20 cellular contexts compared by ENCODE assay signal in genomic region chr15:56972426-56972825, GRCh38. TPM values are rescaled to one million over a fixed set of nuclear protein-coding genes. Genes with fewer than 3 reads are reported as not detected.
DNase-seq lines count a peak whose midpoint lies in the region; ATAC-seq, FAIRE-seq and TF ChIP-seq lines count a peak whose summit lies in the region.
"Had no signal": no experiment of that assay in that cellular context is flagged by ENCODE, and none has a peak within 500 bp of the region (broad histone marks: within the 10 kb centered on the region; RNA-seq: fewer than 3 reads in every experiment).

No MANE protein-coding gene starts in this region.

- no peak for ATAC-seq in GM23338
- ATAC-seq in Panc1: 0 out of 2 replicates have a peak, but pooled peaks have one; percentile 38
- peak; percentile 37 for ATAC-seq in GM12878
- ATAC-seq in mucosa of descending colon: peak; percentile 9
- ATAC-seq in GM21526 (IDR thresholded peaks at IDR 0.05; ENCODE audit: low FRiP score, unreplicated experiment): no peak
- ATAC-seq: HCT116 had no signal

- FAIRE-seq in GM12878 (lab: Jason Lieb, UNC): no peak

- no peak overlapping the region for H3K4me3 ChIP-seq in GM23338
- no peak overlapping the region for H3K4me3 ChIP-seq in Panc1 (ENCODE audit: low read depth in 2 of 2, low read length in 2 of 2)
- no peak overlapping the region for H3K4me3 ChIP-seq in GM12878
- H3K4me3 ChIP-seq in mucosa of descending colon: no peak overlapping the region

- no peak overlapping the region for H2AFZ ChIP-seq in GM23338
- no peak overlapping the region for H2AFZ ChIP-seq in GM12878 (ENCODE audit: control insufficient read depth, low read depth, low read length)

- CTCF ChIA-PET in Panc1 (lab: Charles Lee) (no interaction called here), GM12878 (lab: Yijun Ruan, JAX) (no interaction called here)

- in situ Hi-C loops in Panc1 (cut with HindIII; ENCODE audit: low pct_unique_long_range_greater_than_20kb, low sequenced_read_pairs) (no loop called here), GM12878 (cut with MboI) (no loop called here)

- TF ChIP-seq EP300 in GM12878 (IDR thresholded peaks at IDR 0.05; ENCODE audit: borderline replicate concordance in 1 of 2, control insufficient read depth in 1 of 2, low read depth in 2 of 2, low read length in 2 of 2): no peak

- no peak overlapping the region for H3K9ac ChIP-seq in GM12878 (ENCODE audit: control insufficient read depth, insufficient read depth, low read length)

- H3F3A ChIP-seq in GM23338 (replicated peaks; ENCODE audit: low read depth): no peaks in the 10 kb centered on the region

- H3K79me2 ChIP-seq in GM23338 (replicated peaks; ENCODE audit: insufficient read depth) (peaks cover 100% of the 10 kb centered on the region), GM12878 (ENCODE audit: control insufficient read depth, insufficient read depth, low read length) (peaks cover 29% of the 10 kb centered on the region)

- no peaks in the 10 kb centered on the region for H3K9me3 Mint-ChIP-seq in GM23338
- H3K9me3 Mint-ChIP-seq: CD4-positive, alpha-beta T cell had no signal

- no peak for DNase-seq in GM23338 (ENCODE audit: low spot score)
- DNase-seq in Panc1 (ENCODE audit: low read depth, low spot score): no peak
- no peak for DNase-seq in GM12878 (ENCODE audit: low read depth, low spot score)
- DNase-seq in mucosa of descending colon: no peak
- no peak for DNase-seq in T1000 (lab: John Stamatoyannopoulos, UW)
- DNase-seq in NCI-H1417 (lab: John Stamatoyannopoulos, UW): no peak
- DNase-seq in stimulated activated CD4-positive, alpha-beta T cell treated with anti-CD3 and anti-CD28 coated beads, Interleukin-4, amount 100 ng/mL, for 1 hour: no peak
- DNase-seq: Caco-2; CD4-positive, alpha-beta T cell; GF-D8; GOT3; NCI-H1105 treated with DMSO at 0.1 percent for 48 hours; NCI-H187; NCI-H2107; NCI-H510A; NCI-H748 treated with DMSO at 0.1 percent for 48 hours; RPMI8226; SHP77 treated with DMSO at 0.1 percent for 48 hours had no signal

- H3K4me1 ChIP-seq in GM23338 (ENCODE audit: insufficient read depth): peaks cover 25% of the 10 kb centered on the region; the same call in 1 of the 2 replicates
- peaks cover 28% of the 10 kb centered on the region for H3K4me1 ChIP-seq in Panc1 (ENCODE audit: control insufficient read depth, insufficient read depth, low read length)
- H3K4me1 ChIP-seq in GM12878 (ENCODE audit: control insufficient read depth, insufficient read depth, low read length): no peaks in the 10 kb centered on the region
- peaks cover 8% of the 10 kb centered on the region for H3K4me1 ChIP-seq in mucosa of descending colon (ENCODE audit: low read depth)

- H3K9me3 ChIP-seq in Panc1 (ENCODE audit: control insufficient read depth, insufficient read depth, low read depth, low read length) (no peaks in the 10 kb centered on the region), GM12878 (replicated peaks; ENCODE audit: control insufficient read depth, insufficient read depth, low read length) (no peaks in the 10 kb centered on the region; the same call in 1 of the 3 replicates), mucosa of descending colon (no peaks in the 10 kb centered on the region)
- H3K9me3 ChIP-seq: Caco-2 had no signal

- TF ChIP-seq CTCF in GM23338 (conservative IDR thresholded peaks at IDR 0.05; ENCODE audit: low read depth in 2 of 2) (no peak), Panc1 (IDR thresholded peaks at IDR 0.05) (no peak), GM12878 (IDR thresholded peaks at IDR 0.05 in 2 of 3, conservative IDR thresholded peaks at IDR 0.05 in 1 of 3; ENCODE audit: control insufficient read depth in 2 of 3, extremely low read depth in 1 of 3, insufficient read depth in 1 of 3, low read depth in 3 of 3, low read length in 3 of 3) (no peak), mucosa of descending colon (IDR thresholded peaks at IDR 0.05) (no peak)

- H4K20me1 ChIP-seq in GM23338 (replicated peaks; ENCODE audit: insufficient read depth): peaks cover 17% of the 10 kb centered on the region
- H4K20me1 ChIP-seq in GM12878 (ENCODE audit: control insufficient read depth, insufficient read depth): no peaks in the 10 kb centered on the region

- H3K27me3 ChIP-seq in GM23338 (ENCODE audit: insufficient read depth): no peaks in the 10 kb centered on the region
- H3K27me3 ChIP-seq in Panc1 (ENCODE audit: control insufficient read depth, insufficient read depth, low read length): no peaks in the 10 kb centered on the region
- no peaks in the 10 kb centered on the region for H3K27me3 ChIP-seq in GM12878 (replicated peaks in 1 of 2; ENCODE audit: control insufficient read depth in 2 of 2, insufficient read depth in 2 of 2, low read length in 1 of 2)

- no peak overlapping the region for H3K4me3 Mint-ChIP-seq in GM23338
- H3K4me3 Mint-ChIP-seq: CD4-positive, alpha-beta T cell had no signal

- H3K27ac ChIP-seq in GM23338 (ENCODE audit: low read depth) (peak overlapping the region; percentile 33; the same call in 1 of the 2 replicates), Panc1 (ENCODE audit: low read length) (no peak overlapping the region), GM12878 (ENCODE audit: control insufficient read depth, insufficient read depth) (no peak overlapping the region)

- TF ChIP-seq POLR2A in GM12878 (IDR thresholded peaks at IDR 0.05; ENCODE audit: low read depth, low read length): no peak

- H3K27me3 Mint-ChIP-seq in GM23338 (ENCODE audit: insufficient read depth, low read depth, poor library complexity): peaks cover 2% of the 10 kb centered on the region
- H3K27me3 Mint-ChIP-seq: CD4-positive, alpha-beta T cell had no signal

- SMC1A ChIA-PET in GM12878 (lab: Charles Lee; ENCODE audit: uncharacterized antibody, unreplicated experiment): no interaction called here

- 23% methylated on average over 1 of the region's 1 CpG for WGBS in GM12878 (ENCODE audit: insufficient coverage, insufficient replicate concordance, low lambda C conversion rate, missing lambda C conversion rate)

- H3K36me3 Mint-ChIP-seq in GM23338 (ENCODE audit: low read depth): no peaks in the 10 kb centered on the region

- RAD21 ChIA-PET in GM12878 (lab: Charles Lee; ENCODE audit: unreplicated experiment): interaction anchor here (0.6 kb wide), 1 partner anchor 10 kb away, joined by 3 read pairs; no protein-coding TSS in a partner anchor

- no TSS peak for BruUV-seq in Panc1 (replicated peaks; lab: Mats Ljungman, UMichigan)
- BruUV-seq in GM12878 (replicated peaks; lab: Mats Ljungman, UMichigan): no TSS peak

- no peak for TF ChIP-seq RAD21 in GM12878 (IDR thresholded peaks at IDR 0.05; ENCODE audit: insufficient read depth, low read depth, low read length)

- H3K27ac Mint-ChIP-seq in GM23338: peak overlapping the region; percentile 9
- H3K27ac Mint-ChIP-seq: CD4-positive, alpha-beta T cell had no signal

- intact Hi-C loops in Panc1 (cut with micrococcal nuclease; ENCODE audit: unreplicated experiment): no loop called here
- intact Hi-C loops in GM12878 (cut with micrococcal nuclease; ENCODE audit: unreplicated experiment): no loop called here
- intact Hi-C loops in mucosa of descending colon (cut with DNase I, micrococcal nuclease): no loop called here

- POLR2A ChIA-PET in Panc1 (lab: Charles Lee) (no interaction called here), GM12878 (lab: Charles Lee) (no interaction called here)

- H3K4me2 ChIP-seq in GM23338 (no peak overlapping the region), GM12878 (ENCODE audit: control insufficient read depth, insufficient read depth) (no peak overlapping the region)

- peaks cover 46% of the 10 kb centered on the region for H3K4me1 Mint-ChIP-seq in GM23338

- H3K36me3 ChIP-seq in GM23338 (ENCODE audit: insufficient read depth) (no peaks in the 10 kb centered on the region), Panc1 (ENCODE audit: control insufficient read depth, insufficient read depth, low read length) (no peaks in the 10 kb centered on the region), GM12878 (ENCODE audit: control insufficient read depth in 2 of 2, insufficient read depth in 2 of 2, low read length in 1 of 2) (no peaks in the 10 kb centered on the region), mucosa of descending colon (ENCODE audit: low read depth) (no peaks in the 10 kb centered on the region)

- H3K9me2 ChIP-seq in GM23338 (ENCODE audit: insufficient read depth): no peaks in the 10 kb centered on the region

TF ChIP-seq in GM23338, 12 proteins besides CTCF, POLR2A, EP300 and RAD21 (continues in another document):
- TF ChIP-seq JUNB (IDR thresholded peaks at IDR 0.05; ENCODE audit: unreplicated experiment): no peak

TF ChIP-seq in GM12878, 131 proteins besides CTCF, POLR2A, EP300 and RAD21 (continues in another document):
- no peak for TF ChIP-seq PML (IDR thresholded peaks at IDR 0.05; ENCODE audit: low read length)
- no peak for TF ChIP-seq TCF3 (IDR thresholded peaks at IDR 0.05; ENCODE audit: borderline replicate concordance, insufficient read depth, low read depth, low read length)
- TF ChIP-seq NRF1 (conservative IDR thresholded peaks at IDR 0.05; ENCODE audit: low read depth, low read length): no peak
- TF ChIP-seq LARP7 (IDR thresholded peaks at IDR 0.05): no peak
- no peak for TF ChIP-seq TCF12 (IDR thresholded peaks at IDR 0.05; ENCODE audit: low read depth, low read length)
- no peak for TF ChIP-seq ATF7 (IDR thresholded peaks at IDR 0.05; ENCODE audit: low read depth)

RNA-seq across cellular contexts. Expression of gene TCF12, which starts 54.0 kb away (rescaled TPM):
- total RNA-seq in GM23338 (2014; rRNA removed; shearing (Covaris generic)): 69.2 and 104 TPM in 2 replicates
- 26.9 and 27.6 TPM in 2 replicates for polyA plus RNA-seq in GM23338 (2016; fragmentation: Nextera tagmentation; extraction: Ambion mirVana)
- total RNA-seq in Panc1 (2021; ENCODE audit: unreplicated experiment): 102 TPM
- polyA plus RNA-seq in Panc1 (2012; ENCODE audit: insufficient read length): 52.1 TPM
- total RNA-seq in GM12878 (2013; cell fraction: nucleolus; rRNA removed): 192 and 220 TPM in 2 replicates
- 70.9 and 72.5 TPM in 2 replicates for total RNA-seq in GM12878 (2014; rRNA removed)
- 47.1 and 51.2 TPM in 2 replicates for total RNA-seq in GM12878 (2014; rRNA removed; fragmentation: Illumina TruSeq; extraction: Trizol)
- total RNA-seq in GM12878 (2021): 66.5 and 68.1 TPM in 2 replicates
- 8.0 TPM for polyA plus RNA-seq in GM12878 (2011; ENCODE audit: low read depth)
- 43.4 and 69.3 TPM in 2 replicates for polyA plus RNA-seq in GM12878 (2011; rRNA removed)
- 52.1 and 60.9 TPM in 2 replicates for polyA plus RNA-seq in GM12878 (2011; cell fraction: cytosol; rRNA removed)
- polyA plus RNA-seq in GM12878 (2011; cell fraction: nucleus; rRNA removed): 62.3 and 64.0 TPM in 2 replicates
- 13.1 and 20.3 TPM in 2 replicates for polyA plus RNA-seq in GM12878 (2012)
- polyA plus RNA-seq in GM12878 (2014; fragmentation: Illumina TruSeq; extraction: Trizol): 55.7 and 72.5 TPM in 2 replicates
- 1 to 10 TPM; 8.2 to 9.0 TPM for polyA plus RNA-seq in GM12878 (2014; fragmentation: Nextera tagmentation; extraction: Ambion mirVana)
- polyA plus RNA-seq in GM12878 (2014; rRNA removed): 36.4 and 43.1 TPM in 2 replicates
- polyA plus RNA-seq in GM12878 (2016; fragmentation: Nextera tagmentation; extraction: Ambion mirVana): 10 to 100 TPM; 48.9 to 50.1 TPM
- polyA minus RNA-seq in GM12878 (2011; rRNA and poly(A)+ RNA removed): 75.6 and 114 TPM in 2 replicates
- polyA minus RNA-seq in GM12878 (2011; cell fraction: cytosol; rRNA and poly(A)+ RNA removed): 19.0 and 31.8 TPM in 2 replicates
- polyA minus RNA-seq in GM12878 (2011; cell fraction: nucleus; rRNA and poly(A)+ RNA removed): 55.2 and 99.8 TPM in 2 replicates
- total RNA-seq in mucosa of descending colon: 100 to 1,000 TPM in 2 of 3 donors, 10 to 100 TPM in 1; 74.1 to 118 (median 106) TPM

Comparison
In these comparisons a context has a peak if more than half of its experiments do, and no peak if none do; other contexts are left out.
1. ATAC-seq: peak in Panc1 (single experiment), GM12878 (single experiment) and mucosa of descending colon (single experiment); none in GM23338 (single experiment) and GM21526 (single experiment).